In genomic region chr5:2610986-2611385, GRCh38 we compare ENCODE assay signal across 5 cellular contexts.
"Had no signal": no experiment of that assay in that cellular context is flagged by ENCODE, and none has a peak within 500 bp of the region (broad histone marks: within the 10 kb centered on the region; RNA-seq: fewer than 3 reads in every experiment).

No MANE protein-coding gene starts in this region.

- H3K4me3 ChIP-seq: K562 had no signal

- ATAC-seq: HepG2, K562 had no signal

- H3K27ac ChIP-seq: HL-60 had no signal

- DNase-seq: IMR-90, KBM-7 had no signal
